1 cellular context compared by ENCODE assay signal in genomic region chr12:4648499-4649357, GRCh38.
TF ChIP-seq lines count a peak whose summit lies in the region.

TSS of gene AKAP3 (minus strand) at chr12:4649051. CDS start at chr12:4638196, 10,855 bp downstream.
TSS of gene NDUFA9 (plus strand) at chr12:4649114. CDS start at chr12:4649127, 13 bp downstream.

TF ChIP-seq in HepG2, 621 proteins besides CTCF, POLR2A, EP300 and RAD21 (continued from another document and continues in another):
- TF ChIP-seq SALL2 (CRISPR knock-in tag; IDR thresholded peaks at IDR 0.05) (peak; percentile 37; the same call in 1 of the 2 replicates), ZSCAN30 (CRISPR knock-in tag; IDR thresholded peaks at IDR 0.05) (no peak), SMAD9 (CRISPR knock-in tag; IDR thresholded peaks at IDR 0.05) (no peak), ZNF224 (CRISPR knock-in tag; IDR thresholded peaks at IDR 0.05) (no peak), AHR (CRISPR knock-in tag; IDR thresholded peaks at IDR 0.05) (peak; percentile 41; the same call in 1 of the 2 replicates), GLI4 (CRISPR knock-in tag; IDR thresholded peaks at IDR 0.05; ENCODE audit: borderline replicate concordance) (peak; percentile 41; the same call in 1 of the 2 replicates), ZNF281 (CRISPR knock-in tag; IDR thresholded peaks at IDR 0.05; ENCODE audit: borderline replicate concordance) (no peak), TFE3 (CRISPR knock-in tag; IDR thresholded peaks at IDR 0.05) (peak; percentile 21; the same call in 1 of the 2 replicates), SOX13 (IDR thresholded peaks at IDR 0.05) (no peak), SOX13 (CRISPR knock-in tag; conservative IDR thresholded peaks at IDR 0.05 in 1 of 2, IDR thresholded peaks at IDR 0.05 in 1 of 2) (peak in 1 of 2 experiments; percentile 46; a peak in 2 of 4 replicates), SIN3B (IDR thresholded peaks at IDR 0.05; ENCODE audit: low read length) (peak; percentile 82), THAP11 (CRISPR knock-in tag; IDR thresholded peaks at IDR 0.05) (peak; percentile 92), ZBTB7B (CRISPR knock-in tag; IDR thresholded peaks at IDR 0.05) (peak; percentile 29; the same call in 1 of the 2 replicates), BCL6 (CRISPR knock-in tag; IDR thresholded peaks at IDR 0.05) (peak; percentile 60), HCFC1 (IDR thresholded peaks at IDR 0.05; ENCODE audit: low read depth, low read length) (peak; percentile 55; the same call in 1 of the 2 replicates), ELF1 (CRISPR knock-in tag; IDR thresholded peaks at IDR 0.05) (peak; percentile 69), HMGXB3 (CRISPR knock-in tag; IDR thresholded peaks at IDR 0.05; ENCODE audit: borderline replicate concordance) (0 out of 2 replicates have a peak, but pooled peaks have one; percentile 14), ZNF766 (CRISPR knock-in tag; IDR thresholded peaks at IDR 0.05; ENCODE audit: borderline replicate concordance) (no peak), SUZ12 (IDR thresholded peaks at IDR 0.05; ENCODE audit: low read depth, low read length) (peak; percentile 34; the same call in 1 of the 2 replicates), ZNF597 (CRISPR knock-in tag; IDR thresholded peaks at IDR 0.05) (no peak), ZNF501 (CRISPR knock-in tag; IDR thresholded peaks at IDR 0.05) (peak; percentile 93), ELK4 (CRISPR knock-in tag; IDR thresholded peaks at IDR 0.05; ENCODE audit: borderline replicate concordance) (no peak), ZNF788 (CRISPR knock-in tag; IDR thresholded peaks at IDR 0.05; ENCODE audit: borderline replicate concordance) (peak; percentile 65; the same call in 1 of the 2 replicates), TAF1 (CRISPR knock-in tag; IDR thresholded peaks at IDR 0.05) (peak; percentile 85), IKZF5 (CRISPR knock-in tag; IDR thresholded peaks at IDR 0.05) (peak; percentile 61; the same call in 1 of the 2 replicates), UBTF (CRISPR knock-in tag; IDR thresholded peaks at IDR 0.05) (peak; percentile 18; the same call in 1 of the 2 replicates), MEF2D (CRISPR knock-in tag; IDR thresholded peaks at IDR 0.05) (peak; percentile 43; the same call in 1 of the 2 replicates), GATA4 (IDR thresholded peaks at IDR 0.05; ENCODE audit: borderline replicate concordance, low read depth) (peak; percentile 52; the same call in 1 of the 2 replicates), HMG20B (CRISPR knock-in tag; conservative IDR thresholded peaks at IDR 0.05) (no peak), ZKSCAN8 (CRISPR knock-in tag; IDR thresholded peaks at IDR 0.05; ENCODE audit: borderline replicate concordance) (0 out of 2 replicates have a peak, but pooled peaks have one; percentile 42), GPN1 (CRISPR knock-in tag; IDR thresholded peaks at IDR 0.05; ENCODE audit: borderline replicate concordance) (no peak), ZNF569 (CRISPR knock-in tag; IDR thresholded peaks at IDR 0.05; ENCODE audit: borderline replicate concordance) (no peak), U2AF2 (IDR thresholded peaks at IDR 0.05; ENCODE audit: low read depth, low read length) (peak; percentile 71; the same call in 1 of the 2 replicates), ZNF335 (CRISPR knock-in tag; IDR thresholded peaks at IDR 0.05) (0 out of 2 replicates have a peak, but pooled peaks have one; percentile 27), REL (CRISPR knock-in tag; conservative IDR thresholded peaks at IDR 0.05) (no peak), MAFK (conservative IDR thresholded peaks at IDR 0.05 in 1 of 2, IDR thresholded peaks at IDR 0.05 in 1 of 2; ENCODE audit: low read length in 2 of 2) (no peak), ZFP91 (CRISPR knock-in tag; IDR thresholded peaks at IDR 0.05; ENCODE audit: borderline replicate concordance) (peak; percentile 69; the same call in 1 of the 2 replicates), IRF2 (CRISPR knock-in tag; IDR thresholded peaks at IDR 0.05) (peak; percentile 92), ARID2 (CRISPR knock-in tag; IDR thresholded peaks at IDR 0.05; ENCODE audit: borderline replicate concordance) (peak; percentile 48; the same call in 1 of the 2 replicates), ATF2 (CRISPR knock-in tag; IDR thresholded peaks at IDR 0.05) (peak; percentile 41; the same call in 1 of the 2 replicates), EEA1 (CRISPR knock-in tag; IDR thresholded peaks at IDR 0.05; ENCODE audit: borderline replicate concordance) (no peak), YEATS4 (CRISPR knock-in tag; IDR thresholded peaks at IDR 0.05; ENCODE audit: borderline replicate concordance) (peak; percentile 59; the same call in 1 of the 2 replicates), FOSL1 (CRISPR knock-in tag; IDR thresholded peaks at IDR 0.05; ENCODE audit: borderline replicate concordance) (no peak), HDAC6 (IDR thresholded peaks at IDR 0.05; ENCODE audit: low read depth, low read length) (no peak), ZZZ3 (CRISPR knock-in tag; IDR thresholded peaks at IDR 0.05; ENCODE audit: borderline replicate concordance) (peak; percentile 82; the same call in 1 of the 2 replicates)
